In the genomic region with DNA sequence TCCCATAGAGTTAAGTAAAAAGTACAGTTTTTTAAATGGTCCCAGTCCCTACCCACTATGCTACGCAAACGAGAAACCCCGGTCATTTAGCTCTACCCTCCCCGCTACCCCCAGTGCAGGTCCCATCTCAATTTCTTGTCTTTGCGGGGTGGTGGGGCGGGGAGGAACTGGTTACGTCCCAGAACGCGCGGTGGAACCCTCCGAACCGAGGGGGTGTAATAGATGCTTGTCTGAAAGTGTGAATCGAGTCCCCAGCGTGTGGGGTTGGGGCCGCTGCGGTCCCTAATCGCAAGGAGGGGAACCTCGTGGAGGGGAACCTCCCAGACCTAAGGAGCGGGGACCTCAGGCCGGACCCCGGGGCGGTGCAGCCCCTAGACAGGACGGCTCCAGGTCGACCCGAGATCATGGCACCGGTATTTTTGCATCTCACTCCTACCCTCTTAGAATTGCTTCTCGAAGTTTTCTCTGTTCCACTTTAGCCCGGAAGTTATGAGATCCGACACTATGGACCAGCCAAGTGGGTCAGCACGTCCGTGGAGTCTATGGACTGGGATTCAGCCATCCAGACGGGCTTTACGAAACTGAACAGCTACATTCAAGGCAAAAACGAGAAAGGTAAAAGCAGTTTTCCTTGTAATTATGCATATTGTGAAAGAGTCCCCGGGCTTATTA, we compare ENCODE assay signal across 1 cellular context.
TF ChIP-seq lines count a peak whose summit lies in the region.

No MANE protein-coding gene starts in this region.

TF ChIP-seq in HepG2, 621 proteins besides CTCF, POLR2A, EP300 and RAD21 (continued from another document and continues in another):
- TF ChIP-seq DZIP1 (CRISPR knock-in tag; IDR thresholded peaks at IDR 0.05): no peak
- TF ChIP-seq, protein P1, sequence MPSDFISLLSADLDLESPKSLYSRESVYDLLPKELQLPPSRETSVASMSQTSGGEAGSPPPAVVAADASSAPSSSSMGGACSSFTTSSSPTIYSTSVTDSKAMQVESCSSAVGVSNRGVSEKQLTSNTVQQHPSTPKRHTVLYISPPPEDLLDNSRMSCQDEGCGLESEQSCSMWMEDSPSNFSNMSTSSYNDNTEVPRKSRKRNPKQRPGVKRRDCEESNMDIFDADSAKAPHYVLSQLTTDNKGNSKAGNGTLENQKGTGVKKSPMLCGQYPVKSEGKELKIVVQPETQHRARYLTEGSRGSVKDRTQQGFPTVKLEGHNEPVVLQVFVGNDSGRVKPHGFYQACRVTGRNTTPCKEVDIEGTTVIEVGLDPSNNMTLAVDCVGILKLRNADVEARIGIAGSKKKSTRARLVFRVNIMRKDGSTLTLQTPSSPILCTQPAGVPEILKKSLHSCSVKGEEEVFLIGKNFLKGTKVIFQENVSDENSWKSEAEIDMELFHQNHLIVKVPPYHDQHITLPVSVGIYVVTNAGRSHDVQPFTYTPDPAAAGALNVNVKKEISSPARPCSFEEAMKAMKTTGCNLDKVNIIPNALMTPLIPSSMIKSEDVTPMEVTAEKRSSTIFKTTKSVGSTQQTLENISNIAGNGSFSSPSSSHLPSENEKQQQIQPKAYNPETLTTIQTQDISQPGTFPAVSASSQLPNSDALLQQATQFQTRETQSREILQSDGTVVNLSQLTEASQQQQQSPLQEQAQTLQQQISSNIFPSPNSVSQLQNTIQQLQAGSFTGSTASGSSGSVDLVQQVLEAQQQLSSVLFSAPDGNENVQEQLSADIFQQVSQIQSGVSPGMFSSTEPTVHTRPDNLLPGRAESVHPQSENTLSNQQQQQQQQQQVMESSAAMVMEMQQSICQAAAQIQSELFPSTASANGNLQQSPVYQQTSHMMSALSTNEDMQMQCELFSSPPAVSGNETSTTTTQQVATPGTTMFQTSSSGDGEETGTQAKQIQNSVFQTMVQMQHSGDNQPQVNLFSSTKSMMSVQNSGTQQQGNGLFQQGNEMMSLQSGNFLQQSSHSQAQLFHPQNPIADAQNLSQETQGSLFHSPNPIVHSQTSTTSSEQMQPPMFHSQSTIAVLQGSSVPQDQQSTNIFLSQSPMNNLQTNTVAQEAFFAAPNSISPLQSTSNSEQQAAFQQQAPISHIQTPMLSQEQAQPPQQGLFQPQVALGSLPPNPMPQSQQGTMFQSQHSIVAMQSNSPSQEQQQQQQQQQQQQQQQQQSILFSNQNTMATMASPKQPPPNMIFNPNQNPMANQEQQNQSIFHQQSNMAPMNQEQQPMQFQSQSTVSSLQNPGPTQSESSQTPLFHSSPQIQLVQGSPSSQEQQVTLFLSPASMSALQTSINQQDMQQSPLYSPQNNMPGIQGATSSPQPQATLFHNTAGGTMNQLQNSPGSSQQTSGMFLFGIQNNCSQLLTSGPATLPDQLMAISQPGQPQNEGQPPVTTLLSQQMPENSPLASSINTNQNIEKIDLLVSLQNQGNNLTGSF (CRISPR knock-in tag; IDR thresholded peaks at IDR 0.05): no peak
- TF ChIP-seq ZNF230 (CRISPR knock-in tag; IDR thresholded peaks at IDR 0.05): peak; percentile 42; the same call in 1 of the 2 replicates
- no peak for TF ChIP-seq KAT7 (CRISPR knock-in tag; IDR thresholded peaks at IDR 0.05; ENCODE audit: borderline replicate concordance)
- TF ChIP-seq, protein P2, sequence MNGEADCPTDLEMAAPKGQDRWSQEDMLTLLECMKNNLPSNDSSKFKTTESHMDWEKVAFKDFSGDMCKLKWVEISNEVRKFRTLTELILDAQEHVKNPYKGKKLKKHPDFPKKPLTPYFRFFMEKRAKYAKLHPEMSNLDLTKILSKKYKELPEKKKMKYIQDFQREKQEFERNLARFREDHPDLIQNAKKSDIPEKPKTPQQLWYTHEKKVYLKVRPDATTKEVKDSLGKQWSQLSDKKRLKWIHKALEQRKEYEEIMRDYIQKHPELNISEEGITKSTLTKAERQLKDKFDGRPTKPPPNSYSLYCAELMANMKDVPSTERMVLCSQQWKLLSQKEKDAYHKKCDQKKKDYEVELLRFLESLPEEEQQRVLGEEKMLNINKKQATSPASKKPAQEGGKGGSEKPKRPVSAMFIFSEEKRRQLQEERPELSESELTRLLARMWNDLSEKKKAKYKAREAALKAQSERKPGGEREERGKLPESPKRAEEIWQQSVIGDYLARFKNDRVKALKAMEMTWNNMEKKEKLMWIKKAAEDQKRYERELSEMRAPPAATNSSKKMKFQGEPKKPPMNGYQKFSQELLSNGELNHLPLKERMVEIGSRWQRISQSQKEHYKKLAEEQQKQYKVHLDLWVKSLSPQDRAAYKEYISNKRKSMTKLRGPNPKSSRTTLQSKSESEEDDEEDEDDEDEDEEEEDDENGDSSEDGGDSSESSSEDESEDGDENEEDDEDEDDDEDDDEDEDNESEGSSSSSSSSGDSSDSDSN (CRISPR knock-in tag; IDR thresholded peaks at IDR 0.05): no peak
- TF ChIP-seq ZNF629 (CRISPR knock-in tag; conservative IDR thresholded peaks at IDR 0.05): no peak
- TF ChIP-seq GTF2F1 (IDR thresholded peaks at IDR 0.05; ENCODE audit: low read length): no peak
- TF ChIP-seq KLF15 (CRISPR knock-in tag; IDR thresholded peaks at IDR 0.05; ENCODE audit: borderline replicate concordance): no peak
- TF ChIP-seq SOX13 (IDR thresholded peaks at IDR 0.05): no peak
- TF ChIP-seq SOX13 (CRISPR knock-in tag; conservative IDR thresholded peaks at IDR 0.05 in 1 of 2, IDR thresholded peaks at IDR 0.05 in 1 of 2): no peak
- no peak for TF ChIP-seq ZBTB7A (CRISPR knock-in tag; IDR thresholded peaks at IDR 0.05)
- TF ChIP-seq ZNF644 (CRISPR knock-in tag; IDR thresholded peaks at IDR 0.05; ENCODE audit: low read depth): no peak
- TF ChIP-seq TBX2 (CRISPR knock-in tag; IDR thresholded peaks at IDR 0.05; ENCODE audit: borderline replicate concordance): no peak
- no peak; the same call in 1 of the 2 replicates for TF ChIP-seq SP5 (CRISPR knock-in tag; IDR thresholded peaks at IDR 0.05; ENCODE audit: borderline replicate concordance, low read depth)
- no peak for TF ChIP-seq REPIN1 (CRISPR knock-in tag; IDR thresholded peaks at IDR 0.05; ENCODE audit: borderline replicate concordance, low read depth)
- TF ChIP-seq ZNF775 (CRISPR knock-in tag; IDR thresholded peaks at IDR 0.05; ENCODE audit: borderline replicate concordance): no peak
- no peak for TF ChIP-seq MAZ (IDR thresholded peaks at IDR 0.05; ENCODE audit: borderline replicate concordance, low read depth, low read length)
- TF ChIP-seq MAZ (CRISPR knock-in tag; IDR thresholded peaks at IDR 0.05; ENCODE audit: low read depth): no peak
- no peak for TF ChIP-seq MTA3 (CRISPR knock-in tag; IDR thresholded peaks at IDR 0.05)
- TF ChIP-seq MLX (CRISPR knock-in tag; IDR thresholded peaks at IDR 0.05): no peak
- TF ChIP-seq ZNF589 (CRISPR knock-in tag; conservative IDR thresholded peaks at IDR 0.05): no peak
- no peak for TF ChIP-seq MTF1 (CRISPR knock-in tag; IDR thresholded peaks at IDR 0.05)
- TF ChIP-seq ZNF354B (CRISPR knock-in tag; IDR thresholded peaks at IDR 0.05): no peak
- TF ChIP-seq NCOA2 (CRISPR knock-in tag; IDR thresholded peaks at IDR 0.05): no peak
- TF ChIP-seq CCAR2 (optimal IDR thresholded peaks at IDR 0.05; ENCODE audit: low read depth, low read length): no peak
- 0 out of 2 replicates have a peak, but pooled peaks have one; percentile 1 for TF ChIP-seq PRMT3 (CRISPR knock-in tag; IDR thresholded peaks at IDR 0.05; ENCODE audit: borderline replicate concordance, low read depth)
- no peak for TF ChIP-seq ZNF12 (CRISPR knock-in tag; IDR thresholded peaks at IDR 0.05)
- 0 out of 2 replicates have a peak, but pooled peaks have one; percentile 6 for TF ChIP-seq ZNF510 (CRISPR knock-in tag; IDR thresholded peaks at IDR 0.05; ENCODE audit: low read depth)
- TF ChIP-seq PCBP1 (IDR thresholded peaks at IDR 0.05; ENCODE audit: borderline replicate concordance, low read depth, low read length): no peak
- TF ChIP-seq ZBTB21 (CRISPR knock-in tag; IDR thresholded peaks at IDR 0.05): no peak
- TF ChIP-seq NR1H2 (CRISPR knock-in tag; IDR thresholded peaks at IDR 0.05; ENCODE audit: borderline replicate concordance, low read depth): no peak
- TF ChIP-seq U2AF2 (IDR thresholded peaks at IDR 0.05; ENCODE audit: low read depth, low read length): no peak
- TF ChIP-seq ETV5 (CRISPR knock-in tag; IDR thresholded peaks at IDR 0.05; ENCODE audit: borderline replicate concordance): no peak
- TF ChIP-seq ZNF839 (CRISPR knock-in tag; IDR thresholded peaks at IDR 0.05; ENCODE audit: borderline replicate concordance): peak; percentile 95; the same call in 1 of the 2 replicates
- 0 out of 2 replicates have a peak, but pooled peaks have one; percentile 49 for TF ChIP-seq ZNF317 (CRISPR knock-in tag; IDR thresholded peaks at IDR 0.05)
- no peak for TF ChIP-seq ZNF777 (CRISPR knock-in tag; IDR thresholded peaks at IDR 0.05)
- no peak for TF ChIP-seq GPN1 (CRISPR knock-in tag; IDR thresholded peaks at IDR 0.05; ENCODE audit: borderline replicate concordance)
- TF ChIP-seq ZNF234 (CRISPR knock-in tag; conservative IDR thresholded peaks at IDR 0.05): no peak
- TF ChIP-seq ZXDC (CRISPR knock-in tag; IDR thresholded peaks at IDR 0.05): peak; percentile 52; the same call in 1 of the 2 replicates
- TF ChIP-seq, protein P3, sequence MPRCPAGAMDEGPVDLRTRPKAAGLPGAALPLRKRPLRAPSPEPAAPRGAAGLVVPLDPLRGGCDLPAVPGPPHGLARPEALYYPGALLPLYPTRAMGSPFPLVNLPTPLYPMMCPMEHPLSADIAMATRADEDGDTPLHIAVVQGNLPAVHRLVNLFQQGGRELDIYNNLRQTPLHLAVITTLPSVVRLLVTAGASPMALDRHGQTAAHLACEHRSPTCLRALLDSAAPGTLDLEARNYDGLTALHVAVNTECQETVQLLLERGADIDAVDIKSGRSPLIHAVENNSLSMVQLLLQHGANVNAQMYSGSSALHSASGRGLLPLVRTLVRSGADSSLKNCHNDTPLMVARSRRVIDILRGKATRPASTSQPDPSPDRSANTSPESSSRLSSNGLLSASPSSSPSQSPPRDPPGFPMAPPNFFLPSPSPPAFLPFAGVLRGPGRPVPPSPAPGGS (CRISPR knock-in tag; IDR thresholded peaks at IDR 0.05): peak; percentile 41; the same call in 1 of the 2 replicates
